10 cellular contexts compared by ENCODE assay signal in genomic region chr16:2090819-2091721, GRCh38. TPM values are rescaled to one million over a fixed set of nuclear protein-coding genes. Genes with fewer than 3 reads are reported as not detected.
A peak's percentile ranks its signal among the peaks of the same experiment; 100 is the strongest.
DNase-seq lines count a peak whose midpoint lies in the region; ATAC-seq, FAIRE-seq and TF ChIP-seq lines count a peak whose summit lies in the region.
"Had no signal": no experiment of that assay in that cellular context is flagged by ENCODE, and none has a peak within 500 bp of the region (broad histone marks: within the 10 kb centered on the region; RNA-seq: fewer than 3 reads in every experiment).

No MANE protein-coding gene starts in this region.

- peaks cover 3 to 23% of the 10 kb centered on the region in 2 donors for H3K4me1 ChIP-seq in kidney (ENCODE audit: control insufficient read depth in 1 of 2, insufficient read depth in 1 of 2, low read depth in 1 of 2, low read length in 2 of 2)
- H3K4me1 ChIP-seq in stomach = peaks cover 13 to 47% (median 38%) of the 10 kb centered on the region in 4 donors

- H3K9me3 ChIP-seq in kidney (ENCODE audit: control insufficient read depth in 1 of 2, low read length in 2 of 2) (no peaks in the 10 kb centered on the region), stomach (no peaks in the 10 kb centered on the region)

- H3K4me1 Mint-ChIP-seq in chondrocyte (ENCODE audit: low read depth) = no peaks in the 10 kb centered on the region
- H3K4me1 Mint-ChIP-seq in T-helper 2 cell treated with Interferon-gamma antibody and Interleukin-4, amounts not matched to agents 5 μg/mL and 100 μg/mL, for 36 hours (ENCODE audit: low read depth) = no peaks in the 10 kb centered on the region

- H3K36me3 ChIP-seq in kidney (ENCODE audit: control insufficient read depth in 1 of 2, insufficient read depth in 2 of 2, low read length in 2 of 2) (peaks cover 8 to 11% of the 10 kb centered on the region in 2 donors), stomach (peaks cover 73 to 98% (median 96%) of the 10 kb centered on the region in 4 donors)

- FAIRE-seq in kidney (lab: Jason Lieb, UNC) = no peak
- FAIRE-seq: A204.1 had no signal

- H3K4me3 Mint-ChIP-seq in chondrocyte (ENCODE audit: unreplicated experiment) = no peak overlapping the region
- no peak overlapping the region for H3K4me3 Mint-ChIP-seq in T-helper 2 cell treated with Interferon-gamma antibody and Interleukin-4, amounts not matched to agents 5 μg/mL and 100 μg/mL, for 36 hours
- H3K4me3 Mint-ChIP-seq: activated naive CD8-positive, alpha-beta T cell had no signal

- DNase-seq in NCI-H2081 (lab: John Stamatoyannopoulos, UW) (peak; percentile 51 to 60), NCI-H2081 treated with DMSO at 0.1 percent for 48 hours (lab: John Stamatoyannopoulos, UW) (no peak), chondrocyte (ENCODE audit: low spot score) (no peak), kidney (peak; percentile 95), stomach (peak; percentile 94), HuH-7.5 (ENCODE audit: low spot score) (no peak)
- no peak for DNase-seq in T-helper 2 cell treated with Interferon-gamma antibody and Interleukin-4, amounts not matched to agents 5 μg/mL and 100 μg/mL, for 36 hours (ENCODE audit: low spot score)

- H3K27ac ChIP-seq in kidney (ENCODE audit: low read depth in 2 of 2, low read length in 2 of 2) (peak overlapping the region; percentile 89 to 96), stomach (peak overlapping the region; percentile 81 to 95 (median 84))

- H3K4me3 ChIP-seq in kidney (ENCODE audit: low read length in 2 of 2) (peak overlapping the region; percentile 12 to 66), stomach (peak overlapping the region; percentile 21 to 43 (median 29))

- no peak overlapping the region for H3K27ac Mint-ChIP-seq in chondrocyte (ENCODE audit: unreplicated experiment)
- H3K27ac Mint-ChIP-seq in T-helper 2 cell treated with Interferon-gamma antibody and Interleukin-4, amounts not matched to agents 5 μg/mL and 100 μg/mL, for 36 hours = no peak overlapping the region
- H3K27ac Mint-ChIP-seq: activated naive CD8-positive, alpha-beta T cell had no signal

- intact Hi-C loops in kidney (cut with DNase I) = no loop called here
- intact Hi-C loops in stomach (cut with DNase I; ENCODE audit: low total_unique reads) = no loop called here

- 27 to 60% (median 31%) methylated on average over 38 to 113 of the region's 113 CpGs for WGBS in stomach, 5 donors

- H3K27me3 ChIP-seq in stomach = no peaks in the 10 kb centered on the region

- ATAC-seq in HG03045 (IDR thresholded peaks at IDR 0.05; ENCODE audit: unreplicated experiment) = no peak

- TF ChIP-seq POLR2A in stomach (IDR thresholded peaks at IDR 0.05) = no peak

- H3K27me3 Mint-ChIP-seq in chondrocyte (ENCODE audit: low read depth) = no peaks in the 10 kb centered on the region
- H3K27me3 Mint-ChIP-seq in T-helper 2 cell treated with Interferon-gamma antibody and Interleukin-4, amounts not matched to agents 5 μg/mL and 100 μg/mL, for 36 hours (ENCODE audit: low read depth) = no peaks in the 10 kb centered on the region
- H3K27me3 Mint-ChIP-seq: activated naive CD8-positive, alpha-beta T cell had no signal

- TF ChIP-seq EP300 in stomach (IDR thresholded peaks at IDR 0.05) = no peak

- TF ChIP-seq CTCF in chondrocyte (IDR thresholded peaks at IDR 0.05) (peak; percentile 8), kidney (IDR thresholded peaks at IDR 0.05; ENCODE audit: borderline replicate concordance, extremely low read depth, insufficient read depth) (peak; percentile 28), stomach (IDR thresholded peaks at IDR 0.05) (peak in 2 of 7 experiments; percentile 27 to 47)

- H3K9ac ChIP-seq in kidney (ENCODE audit: low read length in 2 of 2) = peak overlapping the region in 1 of 2 donors; percentile 73

- H3K9me3 Mint-ChIP-seq in chondrocyte (ENCODE audit: low read depth) = no peaks in the 10 kb centered on the region
- no peaks in the 10 kb centered on the region for H3K9me3 Mint-ChIP-seq in T-helper 2 cell treated with Interferon-gamma antibody and Interleukin-4, amounts not matched to agents 5 μg/mL and 100 μg/mL, for 36 hours

- peaks cover 13% of the 10 kb centered on the region for H3K36me3 Mint-ChIP-seq in chondrocyte (ENCODE audit: low read depth)
- H3K36me3 Mint-ChIP-seq in T-helper 2 cell treated with Interferon-gamma antibody and Interleukin-4, amounts not matched to agents 5 μg/mL and 100 μg/mL, for 36 hours (ENCODE audit: low read depth) = peaks cover 4% of the 10 kb centered on the region
- H3K36me3 Mint-ChIP-seq: activated naive CD8-positive, alpha-beta T cell had no signal

RNA-seq across cellular contexts. Expression of gene TSC2, which starts 43.3 kb away (rescaled TPM):
- total RNA-seq in chondrocyte = 107 to 158 TPM (median 108 TPM) in 3 replicates
- 151 TPM for total RNA-seq in kidney
- polyA plus RNA-seq in kidney (ENCODE audit: insufficient read depth, low read depth, low replicate concordance) = 40.0 TPM
- total RNA-seq in stomach = 100 to 1,000 TPM in 3 of 5 donors, 10 to 100 TPM in 2; 68.5 to 369 (median 118) TPM
- 10 to 100 TPM; 40.8 to 46.0 (median 41.1) TPM for polyA plus RNA-seq in stomach

RNA-seq across cellular contexts. Expression of gene NTHL1, which starts 43.4 kb away (rescaled TPM):
- total RNA-seq in chondrocyte (12.6 to 15.4 TPM (median 14.2 TPM) in 3 replicates), kidney (15.3 TPM), stomach (100 to 1,000 TPM in 2 of 5 donors, 1 to 10 TPM in 3; 2.3 to 663 (median 9.5) TPM)
- polyA plus RNA-seq in kidney (ENCODE audit: insufficient read depth, low read depth, low replicate concordance) (36.0 TPM), stomach (10 to 100 TPM; 29.2 to 40.6 (median 36.6) TPM)

RNA-seq across cellular contexts. Expression of gene PKD1, which starts 44.6 kb away (rescaled TPM):
- 131 to 230 TPM (median 216 TPM) in 3 replicates for total RNA-seq in chondrocyte
- total RNA-seq in kidney = 88.3 TPM
- polyA plus RNA-seq in kidney (ENCODE audit: insufficient read depth, low read depth, low replicate concordance) = 16.2 TPM
- 100 to 1,000 TPM in 3 of 5 donors, 10 to 100 TPM in 2; 88.5 to 776 (median 459) TPM for total RNA-seq in stomach
- polyA plus RNA-seq in stomach = 10 to 100 TPM; 10.4 to 58.9 (median 22.7) TPM

RNA-seq across cellular contexts. Expression of gene RAB26, which starts 57.4 kb away (rescaled TPM):
- 0.28 to 1.1 TPM (median 0.80 TPM) in 3 replicates for total RNA-seq in chondrocyte
- 1.5 TPM for total RNA-seq in kidney
- 3.0 TPM for polyA plus RNA-seq in kidney (ENCODE audit: insufficient read depth, low read depth, low replicate concordance)
- total RNA-seq in stomach = 100 to 1,000 TPM in 1 of 5 donors, 10 to 100 TPM in 1, not detected in 3; 27.2 to 114 TPM
- polyA plus RNA-seq in stomach = 10 to 100 TPM; 15.1 to 63.4 (median 20.3) TPM

Comparison
In these comparisons a context has a peak if more than half of its experiments do, and no peak if none do; other contexts are left out.
1. DNase-seq: peak in NCI-H2081 (2 of 2), kidney (single experiment) and stomach (single experiment); none in NCI-H2081 treated with DMSO at 0.1 percent for 48 hours (single experiment), chondrocyte (single experiment), HuH-7.5 (single experiment) and T-helper 2 cell treated with Interferon-gamma antibody and Interleukin-4, amounts not matched to agents 5 μg/mL and 100 μg/mL, for 36 hours (single experiment).